1 cellular context compared by ENCODE assay signal in the genomic region with DNA sequence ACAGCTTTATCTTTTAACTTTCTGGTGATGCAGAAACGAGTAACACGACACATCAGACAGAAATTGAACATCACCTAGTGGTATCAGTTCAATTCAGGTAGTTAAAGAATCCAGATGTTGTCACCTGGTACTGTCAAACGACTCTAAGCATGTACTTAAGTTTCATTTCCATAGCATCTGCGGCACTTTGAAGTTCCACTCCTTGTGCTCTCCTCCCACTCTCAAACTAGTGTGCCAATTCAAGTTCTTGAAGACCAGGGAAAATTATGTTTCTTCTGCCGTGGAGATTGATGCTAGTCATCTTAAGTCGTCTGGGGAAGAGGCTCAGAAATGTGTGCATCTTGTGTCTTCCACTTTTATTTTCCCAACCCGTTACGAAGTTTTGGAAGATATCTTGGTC.
TF ChIP-seq lines count a peak whose summit lies in the region.

No MANE protein-coding gene starts in this region.

TF ChIP-seq in K562, 482 proteins besides CTCF, POLR2A, EP300 and RAD21:
- no peak for TF ChIP-seq PHF20 (IDR thresholded peaks at IDR 0.05; ENCODE audit: partially characterized antibody)
- no peak for TF ChIP-seq HLTF (IDR thresholded peaks at IDR 0.05)
- TF ChIP-seq HDAC2 (IDR thresholded peaks at IDR 0.05): no peak
- no peak for TF ChIP-seq COPS2 (conservative IDR thresholded peaks at IDR 0.05)
- TF ChIP-seq, protein P1, sequence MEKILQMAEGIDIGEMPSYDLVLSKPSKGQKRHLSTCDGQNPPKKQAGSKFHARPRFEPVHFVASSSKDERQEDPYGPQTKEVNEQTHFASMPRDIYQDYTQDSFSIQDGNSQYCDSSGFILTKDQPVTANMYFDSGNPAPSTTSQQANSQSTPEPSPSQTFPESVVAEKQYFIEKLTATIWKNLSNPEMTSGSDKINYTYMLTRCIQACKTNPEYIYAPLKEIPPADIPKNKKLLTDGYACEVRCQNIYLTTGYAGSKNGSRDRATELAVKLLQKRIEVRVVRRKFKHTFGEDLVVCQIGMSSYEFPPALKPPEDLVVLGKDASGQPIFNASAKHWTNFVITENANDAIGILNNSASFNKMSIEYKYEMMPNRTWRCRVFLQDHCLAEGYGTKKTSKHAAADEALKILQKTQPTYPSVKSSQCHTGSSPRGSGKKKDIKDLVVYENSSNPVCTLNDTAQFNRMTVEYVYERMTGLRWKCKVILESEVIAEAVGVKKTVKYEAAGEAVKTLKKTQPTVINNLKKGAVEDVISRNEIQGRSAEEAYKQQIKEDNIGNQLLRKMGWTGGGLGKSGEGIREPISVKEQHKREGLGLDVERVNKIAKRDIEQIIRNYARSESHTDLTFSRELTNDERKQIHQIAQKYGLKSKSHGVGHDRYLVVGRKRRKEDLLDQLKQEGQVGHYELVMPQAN (IDR thresholded peaks at IDR 0.05; ENCODE audit: borderline replicate concordance): no peak
- TF ChIP-seq ZNF707 (CRISPR knock-in tag; conservative IDR thresholded peaks at IDR 0.05): no peak
- TF ChIP-seq ATF1 (CRISPR knock-in tag; IDR thresholded peaks at IDR 0.05): no peak
- TF ChIP-seq ATF1 (tag; IDR thresholded peaks at IDR 0.05): no peak
- no peak for TF ChIP-seq PHTF2 (CRISPR knock-in tag; IDR thresholded peaks at IDR 0.05)
- no peak for TF ChIP-seq KLF6 (CRISPR knock-in tag; IDR thresholded peaks at IDR 0.05; ENCODE audit: borderline replicate concordance)
- TF ChIP-seq BCOR (IDR thresholded peaks at IDR 0.05): no peak
